ENCODE assay signal across 26 cellular contexts in the genomic region with DNA sequence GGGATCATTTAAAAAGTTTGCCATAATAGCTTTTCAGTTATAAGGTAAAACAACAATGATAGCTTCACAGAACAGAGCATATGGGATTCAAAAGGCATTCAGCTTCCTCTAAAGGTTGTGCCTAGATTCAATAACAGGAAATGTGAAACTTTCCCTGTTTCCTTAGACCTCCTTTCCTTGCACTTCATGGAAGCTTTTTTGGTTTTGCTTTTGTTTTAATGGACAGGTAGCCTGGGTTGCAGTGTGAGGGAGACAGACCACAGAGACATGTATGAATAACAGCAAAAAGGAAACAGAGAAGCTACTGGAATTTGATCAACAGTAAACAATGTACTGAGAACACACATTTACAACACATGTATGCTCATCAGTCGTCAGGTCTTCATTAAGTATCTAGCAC. TPM values are rescaled to one million over a fixed set of nuclear protein-coding genes. Genes with fewer than 3 reads are reported as not detected.
A peak's percentile ranks its signal among the peaks of the same experiment; 100 is the strongest.
DNase-seq lines count a peak whose midpoint lies in the region; ATAC-seq, FAIRE-seq and TF ChIP-seq lines count a peak whose summit lies in the region.
"Had no signal": no experiment of that assay in that cellular context is flagged by ENCODE, and none has a peak within 500 bp of the region (broad histone marks: within the 10 kb centered on the region; RNA-seq: fewer than 3 reads in every experiment).

No MANE protein-coding gene starts in this region.

- no peak for FAIRE-seq in H54 (lab: Jason Lieb, UNC)
- FAIRE-seq: A549, GM12892, GM19239, HepG2 had no signal

- H3K27me3 Mint-ChIP-seq in chondrocyte (ENCODE audit: low read depth): peaks cover 2% of the 10 kb centered on the region
- peaks cover 58% of the 10 kb centered on the region for H3K27me3 Mint-ChIP-seq in WTC11 (ENCODE audit: low read depth)

- H3K9me3 Mint-ChIP-seq in chondrocyte (ENCODE audit: low read depth) (no peaks in the 10 kb centered on the region), WTC11 (no peaks in the 10 kb centered on the region)

- CTCF ChIA-PET in WTC11 (lab: Charles Lee): interaction anchor here (0.6 kb wide), 1 partner anchor 11 kb away, joined by 4 read pairs; no protein-coding TSS in a partner anchor

- peak overlapping the region; percentile 9 for H3K27ac ChIP-seq in upper lobe of right lung
- H3K27ac ChIP-seq: A549, SJSA1 had no signal

- H3K4me1 ChIP-seq in upper lobe of right lung: peaks cover 20% of the 10 kb centered on the region
- H3K4me1 ChIP-seq: BE2C had no signal

- TF ChIP-seq CTCF in chondrocyte (IDR thresholded peaks at IDR 0.05): no peak
- no peak for TF ChIP-seq CTCF in fibroblast of pulmonary artery (IDR thresholded peaks at IDR 0.05; ENCODE audit: low read length, missing control alignments)
- TF ChIP-seq CTCF in upper lobe of right lung (IDR thresholded peaks at IDR 0.05): no peak
- no peak for TF ChIP-seq CTCF in WTC11 (IDR thresholded peaks at IDR 0.05)

- H3K36me3 Mint-ChIP-seq in chondrocyte (ENCODE audit: low read depth) (no peaks in the 10 kb centered on the region), WTC11 (no peaks in the 10 kb centered on the region)
- H3K36me3 Mint-ChIP-seq: CD4-positive, CD25-positive, alpha-beta regulatory T cell had no signal

- in situ Hi-C loops in KBM-7 (cut with MboI; ENCODE audit: low pct_unique_long_range_greater_than_20kb, low sequenced_read_pairs): no loop called here

- H3K4me3 ChIP-seq in fibroblast of pulmonary artery (replicated peaks; ENCODE audit: low read depth, low read length) (peak overlapping the region; percentile 6), upper lobe of right lung (no peak overlapping the region)
- H3K4me3 ChIP-seq: A549, MG63, SJSA1 had no signal

- H3K27ac Mint-ChIP-seq in chondrocyte (ENCODE audit: unreplicated experiment): peak overlapping the region; percentile 13
- no peak overlapping the region for H3K27ac Mint-ChIP-seq in WTC11
- H3K27ac Mint-ChIP-seq: CD4-positive, CD25-positive, alpha-beta regulatory T cell had no signal

- H3K4me3 Mint-ChIP-seq in chondrocyte (ENCODE audit: unreplicated experiment) (no peak overlapping the region), WTC11 (no peak overlapping the region)
- H3K4me3 Mint-ChIP-seq: CD4-positive, CD25-positive, alpha-beta regulatory T cell had no signal

- POLR2A ChIA-PET in WTC11 (lab: Charles Lee): no interaction called here

- no peak for TF ChIP-seq POLR2A in H54 (IDR thresholded peaks at IDR 0.05; ENCODE audit: low read depth, low read length)

- DNase-seq in KBM-7: peak; percentile 21
- no peak for DNase-seq in chondrocyte (ENCODE audit: low spot score)
- no peak for DNase-seq in fibroblast of pulmonary artery (ENCODE audit: low read depth)
- no peak for DNase-seq in upper lobe of right lung
- no peak for DNase-seq in WTC11 (ENCODE audit: low spot score)
- no peak for DNase-seq in H54 (ENCODE audit: insufficient read length, low spot score)
- DNase-seq: BE2C; CD4-positive, CD25-positive, alpha-beta regulatory T cell; DMS153; DND-41; MG63; NCI-H1105 treated with DMSO at 0.1 percent for 48 hours; NCI-H146; NCI-H1930; NCI-H2107; NCI-H524; NCI-H774; NK-92 treated with Interleukin-12 subunit alpha and Interleukin-12 subunit beta, amount 100 ng/mL, for 24 hours; Right ventricle myocardium superior; RPMI8226 had no signal

- H3K4me1 Mint-ChIP-seq in chondrocyte (ENCODE audit: low read depth) (peaks cover 21% of the 10 kb centered on the region), WTC11 (0 out of 2 replicates have a peak, but pooled peaks cover 4% of the 10 kb centered on the region)

- H3K36me3 ChIP-seq in upper lobe of right lung: no peaks in the 10 kb centered on the region
- H3K36me3 ChIP-seq: BE2C, MG63, SJSA1 had no signal

- intact Hi-C loops in upper lobe of right lung (cut with DNase I): no loop called here

- ATAC-seq in upper lobe of right lung (no peak), WTC11 (no peak)
- ATAC-seq in activated CD4-positive, CD25-positive, alpha-beta regulatory T cell treated with anti-CD3 and anti-CD28 coated beads, Interleukin-2, amount 50 U/mL, for 24 hours: no peak
- ATAC-seq: A549, HepG2 had no signal

- no peaks in the 10 kb centered on the region for H3K9me3 ChIP-seq in upper lobe of right lung
- H3K9me3 ChIP-seq: A549, BE2C, MG63, SJSA1 had no signal

- peaks cover 9% of the 10 kb centered on the region for H3K27me3 ChIP-seq in upper lobe of right lung

TF ChIP-seq in WTC11, 78 proteins besides CTCF, POLR2A, EP300 and RAD21:
- TF ChIP-seq, protein P1, sequence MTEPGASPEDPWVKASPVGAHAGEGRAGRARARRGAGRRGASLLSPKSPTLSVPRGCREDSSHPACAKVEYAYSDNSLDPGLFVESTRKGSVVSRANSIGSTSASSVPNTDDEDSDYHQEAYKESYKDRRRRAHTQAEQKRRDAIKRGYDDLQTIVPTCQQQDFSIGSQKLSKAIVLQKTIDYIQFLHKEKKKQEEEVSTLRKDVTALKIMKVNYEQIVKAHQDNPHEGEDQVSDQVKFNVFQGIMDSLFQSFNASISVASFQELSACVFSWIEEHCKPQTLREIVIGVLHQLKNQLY (CRISPR knock-in tag; IDR thresholded peaks at IDR 0.05): no peak
- TF ChIP-seq ELF4 (CRISPR knock-in tag; IDR thresholded peaks at IDR 0.05; ENCODE audit: low read depth) (no peak), ZNF121 (CRISPR knock-in tag; IDR thresholded peaks at IDR 0.05) (no peak), PRRX2 (CRISPR knock-in tag; IDR thresholded peaks at IDR 0.05) (no peak), ZNF416 (CRISPR knock-in tag; IDR thresholded peaks at IDR 0.05) (no peak)
- TF ChIP-seq, protein P2, sequence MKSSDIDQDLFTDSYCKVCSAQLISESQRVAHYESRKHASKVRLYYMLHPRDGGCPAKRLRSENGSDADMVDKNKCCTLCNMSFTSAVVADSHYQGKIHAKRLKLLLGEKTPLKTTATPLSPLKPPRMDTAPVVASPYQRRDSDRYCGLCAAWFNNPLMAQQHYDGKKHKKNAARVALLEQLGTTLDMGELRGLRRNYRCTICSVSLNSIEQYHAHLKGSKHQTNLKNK (CRISPR knock-in tag; IDR thresholded peaks at IDR 0.05): no peak
- TF ChIP-seq, protein P3, sequence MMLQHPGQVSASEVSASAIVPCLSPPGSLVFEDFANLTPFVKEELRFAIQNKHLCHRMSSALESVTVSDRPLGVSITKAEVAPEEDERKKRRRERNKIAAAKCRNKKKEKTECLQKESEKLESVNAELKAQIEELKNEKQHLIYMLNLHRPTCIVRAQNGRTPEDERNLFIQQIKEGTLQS (CRISPR knock-in tag; conservative IDR thresholded peaks at IDR 0.05): no peak
- TF ChIP-seq, protein P4, sequence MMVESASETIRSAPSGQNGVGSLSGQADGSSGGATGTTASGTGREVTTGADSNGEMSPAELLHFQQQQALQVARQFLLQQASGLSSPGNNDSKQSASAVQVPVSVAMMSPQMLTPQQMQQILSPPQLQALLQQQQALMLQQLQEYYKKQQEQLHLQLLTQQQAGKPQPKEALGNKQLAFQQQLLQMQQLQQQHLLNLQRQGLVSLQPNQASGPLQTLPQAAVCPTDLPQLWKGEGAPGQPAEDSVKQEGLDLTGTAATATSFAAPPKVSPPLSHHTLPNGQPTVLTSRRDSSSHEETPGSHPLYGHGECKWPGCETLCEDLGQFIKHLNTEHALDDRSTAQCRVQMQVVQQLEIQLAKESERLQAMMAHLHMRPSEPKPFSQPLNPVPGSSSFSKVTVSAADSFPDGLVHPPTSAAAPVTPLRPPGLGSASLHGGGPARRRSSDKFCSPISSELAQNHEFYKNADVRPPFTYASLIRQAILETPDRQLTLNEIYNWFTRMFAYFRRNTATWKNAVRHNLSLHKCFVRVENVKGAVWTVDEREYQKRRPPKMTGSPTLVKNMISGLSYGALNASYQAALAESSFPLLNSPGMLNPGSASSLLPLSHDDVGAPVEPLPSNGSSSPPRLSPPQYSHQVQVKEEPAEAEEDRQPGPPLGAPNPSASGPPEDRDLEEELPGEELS (CRISPR knock-in tag; IDR thresholded peaks at IDR 0.05): no peak
- TF ChIP-seq, protein P5, sequence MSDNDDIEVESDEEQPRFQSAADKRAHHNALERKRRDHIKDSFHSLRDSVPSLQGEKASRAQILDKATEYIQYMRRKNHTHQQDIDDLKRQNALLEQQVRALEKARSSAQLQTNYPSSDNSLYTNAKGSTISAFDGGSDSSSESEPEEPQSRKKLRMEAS (CRISPR knock-in tag; IDR thresholded peaks at IDR 0.05): no peak

RNA-seq across cellular contexts. Expression of a gene that starts 2.3 kb away (rescaled TPM):
- total RNA-seq in chondrocyte (4.6 to 6.1 TPM (median 5.4 TPM) in 3 replicates), upper lobe of right lung (10.9 TPM), WTC11 (2021) (0.25 to 0.39 TPM (median 0.34 TPM) in 3 replicates)
- total RNA-seq: CD4-positive, CD25-positive, alpha-beta regulatory T cell; SJSA1 had no signal
